Comparison of ENCODE assay signal across 1 cellular context in genomic region chr1:206556748-206557635, GRCh38.
TF ChIP-seq lines count a peak whose summit lies in the region.

No MANE protein-coding gene starts in this region.

TF ChIP-seq in K562, 482 proteins besides CTCF, POLR2A, EP300 and RAD21 (continued from another document and continues in another):
- TF ChIP-seq ZBTB11 (CRISPR knock-in tag; IDR thresholded peaks at IDR 0.05) (peak; percentile 46 to 89 (median 73); a peak in 5 of 6 replicates), ZNF589 (CRISPR knock-in tag; IDR thresholded peaks at IDR 0.05; ENCODE audit: low read depth) (peak; percentile 88), JUN (IDR thresholded peaks at IDR 0.05; ENCODE audit: borderline replicate concordance, low read depth, low read length) (no peak), JUN (CRISPR knock-in tag; IDR thresholded peaks at IDR 0.05; ENCODE audit: borderline replicate concordance) (peak; percentile 62; the same call in 1 of the 2 replicates), FIP1L1 (IDR thresholded peaks at IDR 0.05; ENCODE audit: low read depth, low read length, poor library complexity, severe bottlenecking) (no peak), ZNF75A (CRISPR knock-in tag; IDR thresholded peaks at IDR 0.05) (0 out of 2 replicates have a peak, but pooled peaks have one; percentile 38), ARID4B (CRISPR knock-in tag; IDR thresholded peaks at IDR 0.05) (peak; percentile 58; the same call in 1 of the 2 replicates), NR2C2 (CRISPR knock-in tag; IDR thresholded peaks at IDR 0.05) (no peak), NR2C2 (tag; IDR thresholded peaks at IDR 0.05) (peak; percentile 8), CSDE1 (IDR thresholded peaks at IDR 0.05) (no peak), PHB2 (IDR thresholded peaks at IDR 0.05; ENCODE audit: low read depth) (no peak), ARID3B (CRISPR knock-in tag; IDR thresholded peaks at IDR 0.05; ENCODE audit: borderline replicate concordance) (0 out of 2 replicates have a peak, but pooled peaks have one; percentile 9), ZNF134 (CRISPR knock-in tag; conservative IDR thresholded peaks at IDR 0.05) (no peak), POLR3G (IDR thresholded peaks at IDR 0.05; ENCODE audit: extremely low read depth, insufficient read length, insufficient replicate concordance) (no peak), HIVEP1 (CRISPR knock-in tag; IDR thresholded peaks at IDR 0.05) (peak; percentile 8; the same call in 1 of the 2 replicates), KLF1 (tag; IDR thresholded peaks at IDR 0.05) (0 out of 2 replicates have a peak, but pooled peaks have one; percentile 29), TEAD1 (CRISPR knock-in tag; IDR thresholded peaks at IDR 0.05) (peak; percentile 8 to 49; a peak in 2 of 4 replicates), NRF1 (conservative IDR thresholded peaks at IDR 0.05 in 1 of 2, IDR thresholded peaks at IDR 0.05 in 1 of 2) (peak; percentile 78 to 80), TAF7 (tag; IDR thresholded peaks at IDR 0.05) (0 out of 2 replicates have a peak, but pooled peaks have one; percentile 20), RBFOX2 (IDR thresholded peaks at IDR 0.05; ENCODE audit: low read depth, low read length) (peak; percentile 87), ZBTB40 (IDR thresholded peaks at IDR 0.05) (no peak), ZBTB40 (CRISPR knock-in tag; IDR thresholded peaks at IDR 0.05) (no peak; the same call in 1 of the 2 replicates), SRSF9 (IDR thresholded peaks at IDR 0.05; ENCODE audit: borderline replicate concordance, low read depth, low read length) (no peak), POLR2B (IDR thresholded peaks at IDR 0.05; ENCODE audit: low read depth, partially characterized antibody) (peak; percentile 46), SMARCB1 (IDR thresholded peaks at IDR 0.05; ENCODE audit: insufficient read length, low read depth) (no peak), SMAD4 (CRISPR knock-in tag; conservative IDR thresholded peaks at IDR 0.05) (peak; percentile 95), KAT7 (CRISPR knock-in tag; IDR thresholded peaks at IDR 0.05; ENCODE audit: borderline replicate concordance) (peak; percentile 60; the same call in 1 of the 2 replicates), RNF2 (IDR thresholded peaks at IDR 0.05) (peak; percentile 92; the same call in 1 of the 2 replicates), MCM3 (IDR thresholded peaks at IDR 0.05) (no peak), NR2C1 (IDR thresholded peaks at IDR 0.05) (no peak), NR2C1 (tag; IDR thresholded peaks at IDR 0.05) (no peak), ELF2 (CRISPR knock-in tag; IDR thresholded peaks at IDR 0.05) (peak; percentile 65; the same call in 1 of the 2 replicates), HLTF (IDR thresholded peaks at IDR 0.05) (no peak), ESRRA (IDR thresholded peaks at IDR 0.05; ENCODE audit: borderline replicate concordance, low read depth) (peak; percentile 90; the same call in 1 of the 2 replicates), KLF6 (CRISPR knock-in tag; IDR thresholded peaks at IDR 0.05; ENCODE audit: borderline replicate concordance) (no peak), STAT5A (IDR thresholded peaks at IDR 0.05; ENCODE audit: borderline replicate concordance, low read length) (no peak), ZNF12 (CRISPR knock-in tag; IDR thresholded peaks at IDR 0.05) (0 out of 2 replicates have a peak, but pooled peaks have one; percentile 6)
